In genomic region chr5:74543162-74543995, GRCh38 we compare ENCODE assay signal across 8 cellular contexts.
DNase-seq lines count a peak whose midpoint lies in the region; ATAC-seq, FAIRE-seq and TF ChIP-seq lines count a peak whose summit lies in the region.

No MANE protein-coding gene starts in this region.

- FAIRE-seq in GM12891 (lab: Jason Lieb, UNC): no peak

- 40 to 49% methylated on average over 14 of the region's 14 CpGs for WGBS in body of pancreas, 2 donors

- H3K27me3 ChIP-seq in MG63 (no peaks in the 10 kb centered on the region), body of pancreas (no peaks in the 10 kb centered on the region)

- H3K4me3 ChIP-seq in MG63 (0 out of 2 replicates have a peak overlapping the region, but pooled peaks have one; percentile 1), body of pancreas (no peak overlapping the region)

- no peaks in the 10 kb centered on the region for H3K9me3 ChIP-seq in MG63
- H3K9me3 ChIP-seq in body of pancreas: no peaks in the 10 kb centered on the region

- intact Hi-C loops in body of pancreas (cut with DNase I): no loop called here

- H3K36me3 ChIP-seq in MG63 (no peaks in the 10 kb centered on the region), body of pancreas (replicated peaks in 1 of 2; ENCODE audit: insufficient read depth in 1 of 2, low read depth in 2 of 2) (no peaks in the 10 kb centered on the region)

- peaks cover 41% of the 10 kb centered on the region for H3K4me1 ChIP-seq in body of pancreas

- H3K27ac ChIP-seq in body of pancreas: peak overlapping the region in 3 of 4 donors; percentile 62 to 87 (median 75)

- TF ChIP-seq CTCF in body of pancreas (IDR thresholded peaks at IDR 0.05) (no peak), GM20000 (IDR thresholded peaks at IDR 0.05; ENCODE audit: extremely low read depth, missing control alignments) (no peak)

- TF ChIP-seq POLR2A in body of pancreas (IDR thresholded peaks at IDR 0.05) (peak in 2 of 3 donors; percentile 21 to 32), GM12891 (IDR thresholded peaks at IDR 0.05; ENCODE audit: low read depth, low read length) (no peak)

- peak; percentile 75 for ATAC-seq in body of pancreas
- ATAC-seq in GM21423 (IDR thresholded peaks at IDR 0.05; ENCODE audit: unreplicated experiment): no peak

- DNase-seq in AG08395 (ENCODE audit: low spot score) (peak; percentile 87), MG63 (peak; percentile 91), body of pancreas (peak; percentile 41 to 78 (median 50)), lung microvascular endothelial cell (ENCODE audit: low read depth in 2 of 2) (peak; percentile 64 to 72), DMS79 treated with DMSO at 0.1 percent for 48 hours (lab: John Stamatoyannopoulos, UW) (no peak), GM20000 (ENCODE audit: low spot score) (no peak), GM12891 (ENCODE audit: insufficient read length, low spot score) (no peak)

TF ChIP-seq in GM12891, 5 proteins besides CTCF, POLR2A, EP300 and RAD21:
- no peak for TF ChIP-seq TAF1 (IDR thresholded peaks at IDR 0.05; ENCODE audit: low read depth, low read length)
- no peak for TF ChIP-seq PAX5 (IDR thresholded peaks at IDR 0.05; ENCODE audit: insufficient read depth, low read length, severe bottlenecking)
- TF ChIP-seq POU2F2 (IDR thresholded peaks at IDR 0.05; ENCODE audit: low read depth, low read length): no peak
- TF ChIP-seq POLR2AphosphoS5 (IDR thresholded peaks at IDR 0.05; ENCODE audit: low read depth, low read length): no peak
- no peak for TF ChIP-seq SPI1 (IDR thresholded peaks at IDR 0.05; ENCODE audit: low read depth, low read length)
TF ChIP-seq in GM12891: peak in this region for 0.

Comparison
In these comparisons a context has a peak if more than half of its experiments do, and no peak if none do; other contexts are left out.
1. DNase-seq: peak in AG08395 (single experiment), MG63 (single experiment), body of pancreas (4 of 4) and lung microvascular endothelial cell (2 of 2); none in DMS79 treated with DMSO at 0.1 percent for 48 hours (single experiment), GM20000 (single experiment) and GM12891 (single experiment).